ENCODE assay signal across 26 cellular contexts in the genomic region with DNA sequence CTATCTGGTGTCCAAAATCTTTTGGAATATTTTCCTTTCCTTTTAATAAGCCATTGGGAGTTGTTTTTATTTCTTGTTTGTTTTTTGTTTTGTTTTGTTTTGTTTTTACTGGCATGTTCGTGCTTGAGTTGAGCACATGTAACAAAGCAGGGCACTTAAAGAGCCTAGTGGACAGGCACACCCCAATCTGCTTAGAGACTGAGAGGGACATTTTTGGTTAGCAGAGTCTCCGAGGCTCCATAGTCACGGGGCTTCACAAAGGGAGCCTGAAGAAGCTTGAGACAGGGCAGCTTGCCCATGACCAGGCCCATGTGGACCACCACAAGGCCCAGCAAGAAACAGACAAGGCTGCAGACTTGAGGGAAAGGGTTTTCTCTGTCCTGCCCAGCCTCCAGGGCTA.
"Had no signal": no experiment of that assay in that cellular context is flagged by ENCODE, and none has a peak within 500 bp of the region (broad histone marks: within the 10 kb centered on the region; RNA-seq: fewer than 3 reads in every experiment).

No MANE protein-coding gene starts in this region.

- H3K4me3 ChIP-seq: breast epithelium, mucosa of descending colon, right lobe of liver, thoracic aorta had no signal

- H3K4me1 ChIP-seq: breast epithelium, right lobe of liver had no signal

- H3K9me3 Mint-ChIP-seq: activated T-cell treated with anti-CD3 and anti-CD28 coated beads, Interleukin-2, amount 50 U/mL, for 4 hours; activated T-helper 2 cell treated with anti-CD3 and anti-CD28 coated beads, Interferon-gamma antibody, Interleukin-2, Interleukin-4, amounts not matched to agents 10 μg/mL and 5 μg/mL and 100 μg/mL, durations not matched to agents 14 hours and 24 hours and 36 hours; T-helper 2 cell treated with Interferon-gamma antibody and Interleukin-4, amounts not matched to agents 5 μg/mL and 100 μg/mL, for 36 hours; type B pancreatic cell had no signal

- H3K27ac ChIP-seq: right lobe of liver, thoracic aorta, VCaP had no signal

- H3K9me3 ChIP-seq: breast epithelium, mucosa of descending colon, right lobe of liver, thoracic aorta had no signal

- H3K4me3 Mint-ChIP-seq: activated CD8-positive, alpha-beta T cell treated with anti-CD3 and anti-CD28 coated beads, Interleukin-2, amount 10 ng/mL, durations not matched to agents 7 days and 5 days; activated naive CD8-positive, alpha-beta T cell; activated T-cell treated with anti-CD3 and anti-CD28 coated beads, Interleukin-2, amount 50 U/mL, for 4 hours; central memory CD8-positive, alpha-beta T cell; naive B cell; neural crest cell; stimulated activated naive B cell treated with anti-CD40 and anti-IgM and Interleukin-4, amounts not matched to agents 10 μg/mL and 1 μg/mL and 100 μg/mL, for 72 hours; T-cell; T-helper 2 cell treated with Interferon-gamma antibody and Interleukin-4, amounts not matched to agents 5 μg/mL and 100 μg/mL, for 36 hours; type B pancreatic cell had no signal

- H3K36me3 Mint-ChIP-seq: activated naive CD8-positive, alpha-beta T cell; naive B cell; stimulated activated naive B cell treated with anti-CD40 and anti-IgM and Interleukin-4, amounts not matched to agents 10 μg/mL and 1 μg/mL and 100 μg/mL, for 72 hours; T-cell; type B pancreatic cell had no signal

- H3K27me3 Mint-ChIP-seq: activated naive CD8-positive, alpha-beta T cell; central memory CD8-positive, alpha-beta T cell; naive B cell; stimulated activated naive B cell treated with anti-CD40 and anti-IgM and Interleukin-4, amounts not matched to agents 10 μg/mL and 1 μg/mL and 100 μg/mL, for 72 hours; T-cell; type B pancreatic cell had no signal

- H3K27me3 ChIP-seq: breast epithelium, right lobe of liver had no signal

- H3K4me1 Mint-ChIP-seq: central memory CD8-positive, alpha-beta T cell; naive B cell; neural crest cell; stimulated activated naive B cell treated with anti-CD40 and anti-IgM and Interleukin-4, amounts not matched to agents 10 μg/mL and 1 μg/mL and 100 μg/mL, for 72 hours; T-cell had no signal

- H3K27ac Mint-ChIP-seq: activated CD8-positive, alpha-beta T cell treated with anti-CD3 and anti-CD28 coated beads, Interleukin-2, amount 10 ng/mL, durations not matched to agents 7 days and 5 days; activated naive CD8-positive, alpha-beta T cell; activated T-helper 2 cell treated with anti-CD3 and anti-CD28 coated beads, Interferon-gamma antibody, Interleukin-2, Interleukin-4, amounts not matched to agents 10 μg/mL and 5 μg/mL and 100 μg/mL, durations not matched to agents 14 hours and 24 hours and 36 hours; naive B cell; stimulated activated naive B cell treated with anti-CD40 and anti-IgM and Interleukin-4, amounts not matched to agents 10 μg/mL and 1 μg/mL and 100 μg/mL, for 72 hours; T-cell; T-helper 2 cell treated with Interferon-gamma antibody and Interleukin-4, amounts not matched to agents 5 μg/mL and 100 μg/mL, for 36 hours; type B pancreatic cell had no signal

- ATAC-seq: activated CD8-positive, alpha-beta T cell treated with anti-CD3 and anti-CD28 coated beads, Interleukin-2, amount 10 ng/mL, durations not matched to agents 7 days and 5 days; activated T-cell treated with anti-CD3 and anti-CD28 coated beads, Interleukin-2, amount 50 U/mL, for 4 hours; esophagus mucosa; mucosa of descending colon; right lobe of liver; stimulated activated naive B cell treated with anti-CD40 and anti-IgM and Interleukin-4, amounts not matched to agents 10 μg/mL and 1 μg/mL and 100 μg/mL, for 72 hours; T-cell had no signal

- H3K36me3 ChIP-seq: breast epithelium, right lobe of liver, thoracic aorta had no signal

- DNase-seq: activated CD4-positive, alpha-beta T cell treated with anti-CD3 and anti-CD28 coated beads, Interleukin-2, amount 50 U/mL, for 1 hour; activated CD4-positive, CD25-positive, alpha-beta regulatory T cell treated with anti-CD3 and anti-CD28 coated beads, Interleukin-2, amount 50 U/mL, for 72 hours; activated CD8-positive, alpha-beta T cell treated with anti-CD3 and anti-CD28 coated beads, Interleukin-2, amount 10 ng/mL, durations not matched to agents 7 days and 5 days; activated naive CD4-positive, alpha-beta T cell; activated T-cell treated with anti-CD3 and anti-CD28 coated beads, Interleukin-2, amount 50 U/mL, for 4 hours; effector memory CD4-positive, alpha-beta T cell; hippocampal formation; mucosa of descending colon; naive B cell; occipital lobe; posterior cingulate gyrus; right lobe of liver; stimulated activated CD4-positive, alpha-beta T cell treated with anti-CD3 and anti-CD28 coated beads, Interleukin-2, amount 100 ng/mL, for 48 hours; stimulated activated CD8-positive, alpha-beta memory T cell treated with anti-CD3 and anti-CD28 coated beads, Interleukin-4, amount 100 ng/mL, for 48 hours; stimulated activated naive B cell treated with anti-CD40 and anti-IgM and Interleukin-4, amounts not matched to agents 10 μg/mL and 1 μg/mL and 100 μg/mL, for 72 hours; T-cell had no signal
